Comparison of ENCODE assay signal across 15 cellular contexts in genomic region chr13:77514336-77514726, GRCh38. TPM values are rescaled to one million over a fixed set of nuclear protein-coding genes. Genes with fewer than 3 reads are reported as not detected.
DNase-seq lines count a peak whose midpoint lies in the region; ATAC-seq, FAIRE-seq and TF ChIP-seq lines count a peak whose summit lies in the region.
"Had no signal": no experiment of that assay in that cellular context is flagged by ENCODE, and none has a peak within 500 bp of the region (broad histone marks: within the 10 kb centered on the region; RNA-seq: fewer than 3 reads in every experiment).

No MANE protein-coding gene starts in this region.

- TF ChIP-seq CTCF in natural killer cell (IDR thresholded peaks at IDR 0.05) = no peak

- no peaks in the 10 kb centered on the region for H3K9me3 Mint-ChIP-seq in natural killer cell
- H3K9me3 Mint-ChIP-seq: activated T-cell treated with anti-CD3 and anti-CD28 coated beads, Interleukin-2, amount 50 U/mL, for 24 hours had no signal

- H3K4me1 Mint-ChIP-seq in natural killer cell = no peaks in the 10 kb centered on the region

- peak; percentile 81 for ATAC-seq in GM18499 (IDR thresholded peaks at IDR 0.05; ENCODE audit: insufficient read depth, unreplicated experiment)
- ATAC-seq in GM19455 (IDR thresholded peaks at IDR 0.05; ENCODE audit: unreplicated experiment) = peak; percentile 70
- peak; percentile 68 for ATAC-seq in HG02840 (IDR thresholded peaks at IDR 0.05; ENCODE audit: low FRiP score, unreplicated experiment)
- ATAC-seq in HG03442 (IDR thresholded peaks at IDR 0.05; ENCODE audit: unreplicated experiment) = peak; percentile 82
- no peak for ATAC-seq in natural killer cell
- ATAC-seq: Right ventricle myocardium inferior had no signal

- no peak overlapping the region for H3K27ac Mint-ChIP-seq in natural killer cell
- H3K27ac Mint-ChIP-seq: activated T-cell treated with anti-CD3 and anti-CD28 coated beads, Interleukin-2, amount 50 U/mL, for 24 hours had no signal

- no peak for DNase-seq in midbrain (lab: John Stamatoyannopoulos, UW)
- DNase-seq in H54 (ENCODE audit: insufficient read length, low spot score) = no peak
- no peak for DNase-seq in natural killer cell
- DNase-seq in stimulated activated CD4-positive, alpha-beta T cell treated with anti-CD3 and anti-CD28 coated beads, Interleukin-2, amount 100 ng/mL, for 48 hours = no peak
- DNase-seq: activated T-cell treated with anti-CD3 and anti-CD28 coated beads, Interleukin-2, amount 50 U/mL, for 24 hours; head of caudate nucleus; KBM-7; NCI-H446; stimulated activated CD4-positive, alpha-beta T cell treated with anti-CD3 and anti-CD28 coated beads, Interleukin-1b, Interleukin-23, amount 100 ng/mL, for 48 hours had no signal

- H3K27me3 Mint-ChIP-seq in natural killer cell (ENCODE audit: low read depth in 2 of 2) = peaks cover 3 to 11% of the 10 kb centered on the region in 2 donors
- H3K27me3 Mint-ChIP-seq: activated T-cell treated with anti-CD3 and anti-CD28 coated beads, Interleukin-2, amount 50 U/mL, for 24 hours had no signal

- H3K36me3 Mint-ChIP-seq in natural killer cell = no peaks in the 10 kb centered on the region

- no peak overlapping the region for H3K4me3 Mint-ChIP-seq in natural killer cell
- H3K4me3 Mint-ChIP-seq: activated T-cell treated with anti-CD3 and anti-CD28 coated beads, Interleukin-2, amount 50 U/mL, for 24 hours had no signal

- FAIRE-seq in H54 (lab: Jason Lieb, UNC) = no peak
- FAIRE-seq: astrocyte had no signal

- intact Hi-C loops in natural killer cell (cut with micrococcal nuclease) = no loop called here

- no peak for TF ChIP-seq POLR2A in H54 (IDR thresholded peaks at IDR 0.05; ENCODE audit: low read depth, low read length)

RNA-seq across cellular contexts. Expression of gene SCEL, which starts 21.2 kb away (rescaled TPM):
- total RNA-seq in natural killer cell = not detected
- total RNA-seq: Right ventricle myocardium inferior had no signal

Comparison
In these comparisons a context has a peak if more than half of its experiments do, and no peak if none do; other contexts are left out.
1. ATAC-seq: peak in GM18499 (single experiment), GM19455 (single experiment), HG02840 (single experiment) and HG03442 (single experiment); none in natural killer cell (0 of 3).